In genomic region chr1:10283318-10283984, GRCh38 we compare ENCODE assay signal across 12 cellular contexts.
DNase-seq lines count a peak whose midpoint lies in the region; ATAC-seq, FAIRE-seq and TF ChIP-seq lines count a peak whose summit lies in the region.
"Had no signal": no experiment of that assay in that cellular context is flagged by ENCODE, and none has a peak within 500 bp of the region (broad histone marks: within the 10 kb centered on the region; RNA-seq: fewer than 3 reads in every experiment).

No MANE protein-coding gene starts in this region.

- no peak overlapping the region for H3K18ac ChIP-seq in trophoblast cell (ENCODE audit: low read length)

- no peaks in the 10 kb centered on the region for H3K27me3 Mint-ChIP-seq in activated T-helper 1 cell treated with anti-CD3 and anti-CD28 coated beads, Interleukin-12 subunit alpha, Interleukin-12 subunit beta, Interleukin-2, Interleukin-4 antibody, amounts not matched to agents 30 ng/mL and 10 ng/mL and 1 ng/mL, durations not matched to agents 14 hours and 24 hours and 36 hours (ENCODE audit: insufficient read depth)

- H2BK12ac ChIP-seq in trophoblast cell (ENCODE audit: low read length): no peak overlapping the region

- H3K4me1 ChIP-seq in trophoblast cell (ENCODE audit: control insufficient read depth in 1 of 2, insufficient read depth in 2 of 2, low read length in 2 of 2): no peaks in the 10 kb centered on the region

- no peak for TF ChIP-seq POLR2A in GM12892 (IDR thresholded peaks at IDR 0.05; ENCODE audit: low read depth, low read length)

- no peak overlapping the region for H4K12ac ChIP-seq in trophoblast cell (ENCODE audit: low read depth, low read length)

- peaks cover 22% of the 10 kb centered on the region for H3K4me1 Mint-ChIP-seq in activated T-helper 1 cell treated with anti-CD3 and anti-CD28 coated beads, Interleukin-12 subunit alpha, Interleukin-12 subunit beta, Interleukin-2, Interleukin-4 antibody, amounts not matched to agents 30 ng/mL and 10 ng/mL and 1 ng/mL, durations not matched to agents 14 hours and 24 hours and 36 hours (ENCODE audit: low read depth)

- no peak overlapping the region for H4K91ac ChIP-seq in trophoblast cell (ENCODE audit: low read depth, low read length)

- H3K14ac ChIP-seq in trophoblast cell (ENCODE audit: low read length): no peak overlapping the region

- no peaks in the 10 kb centered on the region for H3K79me1 ChIP-seq in trophoblast cell (ENCODE audit: low read length)

- no peaks in the 10 kb centered on the region for H3K9me3 ChIP-seq in trophoblast cell (ENCODE audit: insufficient read depth, low read depth, low read length)

- ATAC-seq in GM21529 (IDR thresholded peaks at IDR 0.05; ENCODE audit: unreplicated experiment) (peak; percentile 58), HG03139 (IDR thresholded peaks at IDR 0.05; ENCODE audit: unreplicated experiment) (no peak)

- no peak overlapping the region for H2BK120ac ChIP-seq in trophoblast cell (ENCODE audit: insufficient read depth, low read length, poor library complexity)

- no peak overlapping the region for H2AK5ac ChIP-seq in trophoblast cell (ENCODE audit: low read length)

- peak overlapping the region; percentile 55 for H3K27ac Mint-ChIP-seq in activated T-helper 1 cell treated with anti-CD3 and anti-CD28 coated beads, Interleukin-12 subunit alpha, Interleukin-12 subunit beta, Interleukin-2, Interleukin-4 antibody, amounts not matched to agents 30 ng/mL and 10 ng/mL and 1 ng/mL, durations not matched to agents 14 hours and 24 hours and 36 hours
- H3K27ac Mint-ChIP-seq: neural progenitor cell had no signal

- FAIRE-seq in GM12892 (lab: Jason Lieb, UNC): peak; percentile 85
- FAIRE-seq in GM19239 (lab: Jason Lieb, UNC): no peak

- H3K27me3 ChIP-seq in trophoblast cell (ENCODE audit: insufficient read depth, low read length): no peaks in the 10 kb centered on the region
- H3K27me3 ChIP-seq: neural progenitor cell had no signal

- no peak overlapping the region for H3K23ac ChIP-seq in trophoblast cell (ENCODE audit: low read length)

- no peak overlapping the region for H4K8ac ChIP-seq in trophoblast cell (ENCODE audit: low read depth, low read length)

- no peaks in the 10 kb centered on the region for H3K79me2 ChIP-seq in trophoblast cell (ENCODE audit: control insufficient read depth, insufficient read depth, low read length, poor library complexity)

- H3K4me3 Mint-ChIP-seq in activated T-helper 1 cell treated with anti-CD3 and anti-CD28 coated beads, Interleukin-12 subunit alpha, Interleukin-12 subunit beta, Interleukin-2, Interleukin-4 antibody, amounts not matched to agents 30 ng/mL and 10 ng/mL and 1 ng/mL, durations not matched to agents 14 hours and 24 hours and 36 hours: no peak overlapping the region
- H3K4me3 Mint-ChIP-seq: neural progenitor cell had no signal

- intact Hi-C loops in activated T-helper 1 cell treated with anti-CD3 and anti-CD28 coated beads, Interleukin-12 subunit alpha, Interleukin-12 subunit beta, Interleukin-2, Interleukin-4 antibody, amounts not matched to agents 30 ng/mL and 10 ng/mL and 1 ng/mL, durations not matched to agents 14 hours and 24 hours and 36 hours (cut with micrococcal nuclease): loop anchor here (1.0 kb wide), 2 partner anchors 73 to 113 kb away; partner anchors contain the start of gene KIF1B

- DNase-seq in GM12892 (ENCODE audit: insufficient read length) (peak; percentile 8), trophoblast cell (peak; percentile 91 to 92), NCI-H2196 (lab: John Stamatoyannopoulos, UW; ENCODE audit: unreplicated experiment) (no peak), NCI-H2081 treated with DMSO at 0.1 percent for 48 hours (lab: John Stamatoyannopoulos, UW) (no peak), GM19239 (ENCODE audit: insufficient read length, low spot score) (no peak)
- DNase-seq in activated T-helper 1 cell treated with anti-CD3 and anti-CD28 coated beads, Interleukin-12 subunit alpha, Interleukin-12 subunit beta, Interleukin-2, Interleukin-4 antibody, amounts not matched to agents 30 ng/mL and 10 ng/mL and 1 ng/mL, durations not matched to agents 14 hours and 24 hours and 36 hours (ENCODE audit: low spot score): peak; percentile 5
- DNase-seq: NCI-H226 had no signal

- H2AFZ ChIP-seq in trophoblast cell (ENCODE audit: insufficient read depth, low read length, poor library complexity): no peak overlapping the region
- H2AFZ ChIP-seq: neural progenitor cell had no signal

- no peak overlapping the region for H2BK5ac ChIP-seq in trophoblast cell (ENCODE audit: low read depth, low read length, poor library complexity)

- H3K9me3 Mint-ChIP-seq in activated T-helper 1 cell treated with anti-CD3 and anti-CD28 coated beads, Interleukin-12 subunit alpha, Interleukin-12 subunit beta, Interleukin-2, Interleukin-4 antibody, amounts not matched to agents 30 ng/mL and 10 ng/mL and 1 ng/mL, durations not matched to agents 14 hours and 24 hours and 36 hours: no peaks in the 10 kb centered on the region
- H3K9me3 Mint-ChIP-seq: neural progenitor cell had no signal

- H3K9ac ChIP-seq in trophoblast cell (ENCODE audit: low read length): no peak overlapping the region
- H3K9ac ChIP-seq: KMS-11, neural progenitor cell had no signal

- peaks cover 17 to 28% of the 10 kb centered on the region in 2 experiments for H3K36me3 ChIP-seq in trophoblast cell (ENCODE audit: control insufficient read depth in 1 of 2, insufficient read depth in 2 of 2, low read length in 2 of 2)

- no peak overlapping the region for H3K27ac ChIP-seq in trophoblast cell (ENCODE audit: low read depth, low read length)
- H3K27ac ChIP-seq: KMS-11, neural progenitor cell, SK-N-MC had no signal

- H3K4me3 ChIP-seq in trophoblast cell (ENCODE audit: low read depth, low read length): no peak overlapping the region
- H3K4me3 ChIP-seq: neural progenitor cell, SK-N-MC had no signal

- peaks cover 13% of the 10 kb centered on the region for H3K36me3 Mint-ChIP-seq in activated T-helper 1 cell treated with anti-CD3 and anti-CD28 coated beads, Interleukin-12 subunit alpha, Interleukin-12 subunit beta, Interleukin-2, Interleukin-4 antibody, amounts not matched to agents 30 ng/mL and 10 ng/mL and 1 ng/mL, durations not matched to agents 14 hours and 24 hours and 36 hours (ENCODE audit: low read depth)

- H3K4ac ChIP-seq in trophoblast cell (ENCODE audit: low read depth, low read length): no peak overlapping the region

- H3K4me2 ChIP-seq in trophoblast cell (ENCODE audit: low read length): no peak overlapping the region
- H3K4me2 ChIP-seq: KMS-11, neural progenitor cell had no signal

- no CpG with 5 or more reads among the region's 3 CpGs for WGBS in trophoblast cell (ENCODE audit: extremely low coverage, insufficient coverage, insufficient read length)

Comparison
In these comparisons a context has a peak if more than half of its experiments do, and no peak if none do; other contexts are left out.
1. DNase-seq: peak in GM12892 (single experiment), activated T-helper 1 cell treated with anti-CD3 and anti-CD28 coated beads, Interleukin-12 subunit alpha, Interleukin-12 subunit beta, Interleukin-2, Interleukin-4 antibody, amounts not matched to agents 30 ng/mL and 10 ng/mL and 1 ng/mL, durations not matched to agents 14 hours and 24 hours and 36 hours (single experiment) and trophoblast cell (2 of 2); none in NCI-H2196 (single experiment), NCI-H2081 treated with DMSO at 0.1 percent for 48 hours (single experiment) and GM19239 (single experiment).